Comparison of ENCODE assay signal across 8 cellular contexts in genomic region chr5:122101636-122102285, GRCh38. TPM values are rescaled to one million over a fixed set of nuclear protein-coding genes. Genes with fewer than 3 reads are reported as not detected.
DNase-seq lines count a peak whose midpoint lies in the region; ATAC-seq and TF ChIP-seq lines count a peak whose summit lies in the region.

No MANE protein-coding gene starts in this region.

- H3K36me3 ChIP-seq in thoracic aorta = no peaks in the 10 kb centered on the region

- H3K27me3 ChIP-seq in thoracic aorta (replicated peaks; ENCODE audit: insufficient read depth) = no peaks in the 10 kb centered on the region

- no peak overlapping the region for H3K27ac ChIP-seq in thoracic aorta

- peak; percentile 74 for ATAC-seq in GM18909 (IDR thresholded peaks at IDR 0.05; ENCODE audit: poor library complexity, unreplicated experiment)
- ATAC-seq in HG03521 (IDR thresholded peaks at IDR 0.05; ENCODE audit: unreplicated experiment) = peak; percentile 67
- ATAC-seq in thoracic aorta (ENCODE audit: insufficient number of reproducible peaks, low FRiP score, low read depth) = peak; percentile 43

- no peaks in the 10 kb centered on the region for H3K9me3 ChIP-seq in thoracic aorta

- TF ChIP-seq CTCF in foreskin fibroblast (IDR thresholded peaks at IDR 0.05; ENCODE audit: low read depth, low read length) (peak; percentile 59), thoracic aorta (IDR thresholded peaks at IDR 0.05) (peak; percentile 56)

- H3K4me1 ChIP-seq in thoracic aorta (ENCODE audit: control insufficient read depth in 1 of 2, low read depth in 2 of 2) = no peaks in the 10 kb centered on the region

- H3K4me3 ChIP-seq in foreskin fibroblast (ENCODE audit: low read depth in 1 of 2, low read length in 2 of 2) (no peak overlapping the region), thoracic aorta (no peak overlapping the region)

- peak; percentile 10 for DNase-seq in CD1c-positive myeloid dendritic cell (ENCODE audit: extremely low spot score)
- peak; percentile 28 for DNase-seq in SK-N-DZ (ENCODE audit: low spot score)
- DNase-seq in foreskin fibroblast = peak in 1 of 2 donors; percentile 79
- no peak for DNase-seq in thoracic aorta (ENCODE audit: low spot score)
- DNase-seq in stimulated activated CD4-positive, alpha-beta T cell treated with anti-CD3 and anti-CD28 coated beads, Interleukin-2, amount 100 ng/mL, for 48 hours = no peak
- no peak for DNase-seq in globus pallidus (ENCODE audit: low spot score)

RNA-seq across cellular contexts. Expression of gene LOX, which starts 23.7 kb away (rescaled TPM):
- 1.3 and 2.1 TPM in 2 replicates for polyA plus RNA-seq in SK-N-DZ (2014; cell fraction: cytosol; rRNA removed)
- 1.4 and 1.7 TPM in 2 replicates for polyA plus RNA-seq in SK-N-DZ (2014; cell fraction: nucleus; rRNA removed)
- total RNA-seq in thoracic aorta = 10 to 100 TPM; 32.9 to 65.2 TPM

RNA-seq across cellular contexts. Expression of gene ZNF474, which starts 27.6 kb away (rescaled TPM):
- not detected in 2 replicates for polyA plus RNA-seq in SK-N-DZ (2014; cell fraction: cytosol; rRNA removed)
- polyA plus RNA-seq in SK-N-DZ (2014; cell fraction: nucleus; rRNA removed) = 0.14 TPM in 1 of 2 replicates, not detected in the other
- total RNA-seq in thoracic aorta = under 1 TPM; 0.27 to 0.92 TPM

Comparison
In these comparisons a context has a peak if more than half of its experiments do, and no peak if none do; other contexts are left out.
1. DNase-seq: peak in CD1c-positive myeloid dendritic cell (single experiment) and SK-N-DZ (single experiment); none in thoracic aorta (single experiment), stimulated activated CD4-positive, alpha-beta T cell treated with anti-CD3 and anti-CD28 coated beads, Interleukin-2, amount 100 ng/mL, for 48 hours (0 of 2) and globus pallidus (single experiment).
2. Peak in every context shown above with its lines, with median percentiles within 50 percentile points of each other: ATAC-seq.